In the genomic region with DNA sequence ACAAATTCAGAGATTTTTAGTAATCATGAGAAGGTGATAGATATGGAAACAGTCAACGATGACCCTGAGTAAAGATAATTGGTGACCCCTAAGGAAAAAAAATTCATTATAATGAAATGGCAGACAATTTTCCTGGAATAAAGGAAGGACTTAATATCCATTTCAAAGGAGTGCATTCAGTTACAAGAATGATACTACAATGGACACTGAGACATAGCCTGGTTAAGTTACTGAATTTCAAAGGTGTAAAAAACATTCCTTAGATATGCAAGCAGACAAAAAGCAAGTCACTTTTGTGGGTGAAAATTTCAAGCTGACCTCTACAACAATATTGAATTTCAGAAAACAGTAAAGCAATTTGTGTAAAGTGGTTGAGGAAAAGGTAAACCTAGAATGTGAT, we compare ENCODE assay signal across 22 cellular contexts.
"Had no signal": no experiment of that assay in that cellular context is flagged by ENCODE, and none has a peak within 500 bp of the region (broad histone marks: within the 10 kb centered on the region; RNA-seq: fewer than 3 reads in every experiment).

No MANE protein-coding gene starts in this region.

- DNase-seq: colonic mucosa; cortex of kidney; dermis blood vessel endothelial cell; dorsolateral prefrontal cortex; effector CD4-positive, alpha-beta T cell; effector CD8-positive, alpha-beta T cell; effector memory CD4-positive, alpha-beta T cell; effector memory CD8-positive, alpha-beta T cell; endodermal cell; erythroblast; esophagus squamous epithelium; foreskin fibroblast; foreskin keratinocyte; foreskin melanocyte; gastrocnemius medialis; glutamatergic neuron; head of caudate nucleus; heart left ventricle; heart right ventricle had no signal

- ATAC-seq: effector memory CD8-positive, alpha-beta T cell; esophagus mucosa; foreskin keratinocyte; gastrocnemius medialis; gastroesophageal sphincter; heart left ventricle; heart right ventricle had no signal

- H3K27ac Mint-ChIP-seq: dendritic cell treated with granulocyte-macrophage colony-stimulating factor and Interleukin-4, amounts not matched to agents 40 ng/mL and 50 ng/mL, for 4 days; effector memory CD8-positive, alpha-beta T cell; endodermal cell had no signal

- H3K27me3 Mint-ChIP-seq: dendritic cell treated with granulocyte-macrophage colony-stimulating factor and Interleukin-4, amounts not matched to agents 40 ng/mL and 50 ng/mL, for 4 days; effector memory CD8-positive, alpha-beta T cell had no signal

- H3K9me3 Mint-ChIP-seq: dendritic cell treated with granulocyte-macrophage colony-stimulating factor and Interleukin-4, amounts not matched to agents 40 ng/mL and 50 ng/mL, for 4 days; endodermal cell had no signal

- H3K4me3 Mint-ChIP-seq: dendritic cell treated with granulocyte-macrophage colony-stimulating factor and Interleukin-4, amounts not matched to agents 40 ng/mL and 50 ng/mL, for 4 days; effector memory CD8-positive, alpha-beta T cell; endodermal cell had no signal
